8 cellular contexts compared by ENCODE assay signal in the genomic region with DNA sequence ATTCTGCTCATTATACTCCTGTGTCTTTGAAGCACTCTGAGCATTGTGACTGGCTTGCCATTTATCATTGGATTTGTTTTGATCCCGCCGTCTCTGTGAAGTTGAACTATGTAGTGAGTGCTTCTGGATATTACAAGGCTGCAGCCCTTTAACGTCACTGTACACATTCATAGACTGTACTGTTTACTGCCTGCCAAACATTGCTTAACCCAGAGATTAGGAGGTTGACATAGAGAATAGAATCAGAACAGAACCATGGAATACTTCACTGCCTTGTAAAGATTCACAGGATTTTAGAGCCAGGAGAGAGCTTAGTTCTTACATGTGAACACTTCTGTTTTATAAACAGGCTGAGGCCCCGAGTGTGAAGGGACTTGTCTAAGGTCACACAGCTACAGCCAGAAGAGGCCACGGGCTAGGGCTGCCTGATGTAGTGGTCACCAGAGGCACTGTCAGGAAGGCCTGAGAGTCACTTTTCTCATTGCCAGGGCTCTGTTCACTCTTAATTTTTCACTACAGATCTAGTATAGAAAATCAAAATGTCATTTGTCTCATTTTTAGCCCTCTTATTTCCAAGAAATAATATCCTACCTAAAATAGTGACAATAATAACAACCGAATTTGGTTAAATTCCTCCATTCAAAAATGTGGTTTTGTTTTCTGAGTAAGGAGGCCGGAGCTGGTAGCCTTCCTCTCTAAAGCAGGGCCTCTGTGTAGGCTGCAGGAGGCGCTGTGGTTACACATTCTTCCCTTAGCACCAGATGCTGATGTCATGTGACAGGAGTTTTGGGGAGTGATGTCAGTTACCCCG.
DNase-seq lines count a peak whose midpoint lies in the region; ATAC-seq and TF ChIP-seq lines count a peak whose summit lies in the region.

No MANE protein-coding gene starts in this region.

- H3K36me3 ChIP-seq in hepatocyte (replicated peaks; ENCODE audit: insufficient read depth, low read depth), result no peaks in the 10 kb centered on the region
- H3K36me3 ChIP-seq in sigmoid colon, result peaks cover 0 to 74% (median 25%) of the 10 kb centered on the region in 4 donors

- intact Hi-C loops in sigmoid colon (cut with DNase I), result loop anchor here (2.0 to 5.0 kb wide), 2 partner anchors 54 to 143 kb away; no protein-coding TSS in a partner anchor

- H2AFZ ChIP-seq in hepatocyte, result no peak overlapping the region

- peak; percentile 74 to 97 (median 90) for TF ChIP-seq EP300 in sigmoid colon (IDR thresholded peaks at IDR 0.05)

- DNase-seq in DMS53 (lab: John Stamatoyannopoulos, UW) (peak; percentile 50), DMS53 treated with DMSO at 0.1 percent for 48 hours (lab: John Stamatoyannopoulos, UW; ENCODE audit: unreplicated experiment) (no peak), RPMI8226 (peak; percentile 34), anterior cingulate cortex (lab: John Stamatoyannopoulos, UW) (peak in 36 of 58 donors; percentile 7 to 72 (median 40)), hepatocyte (ENCODE audit: low spot score) (peak; percentile 73), sigmoid colon (peak; percentile 80)
- no peak for DNase-seq in NK-92 treated with Interleukin-12 subunit alpha and Interleukin-12 subunit beta, amount 100 ng/mL, for 24 hours (lab: John Stamatoyannopoulos, UW)

- H3K4me1 ChIP-seq in hepatocyte (ENCODE audit: insufficient read depth) (peaks cover 13% of the 10 kb centered on the region), sigmoid colon (peaks cover 0 to 36% (median 21%) of the 10 kb centered on the region in 4 donors)

- no peaks in the 10 kb centered on the region for H3K9me3 ChIP-seq in hepatocyte (ENCODE audit: low read depth)
- H3K9me3 ChIP-seq in sigmoid colon, result no peaks in the 10 kb centered on the region

- no peaks in the 10 kb centered on the region for H4K20me1 ChIP-seq in hepatocyte (ENCODE audit: insufficient read depth, poor library complexity, severe bottlenecking)

- H3K4me3 ChIP-seq in hepatocyte, result no peak overlapping the region
- H3K4me3 ChIP-seq in sigmoid colon, result no peak overlapping the region

- H3K79me2 ChIP-seq in hepatocyte, result no peaks in the 10 kb centered on the region

- no peak for TF ChIP-seq POLR2A in sigmoid colon (IDR thresholded peaks at IDR 0.05)

- peak overlapping the region; percentile 55 for H3K27ac ChIP-seq in hepatocyte
- peak overlapping the region in 3 of 4 donors; percentile 76 to 84 (median 81) for H3K27ac ChIP-seq in sigmoid colon

- WGBS in hepatocyte (ENCODE audit: low lambda C conversion rate, missing lambda C conversion rate), result 53% methylated on average over 9 of the region's 9 CpGs
- WGBS in sigmoid colon, 2 donors, result 57 to 58% methylated on average over 9 of the region's 9 CpGs

- no peaks in the 10 kb centered on the region for H3K27me3 ChIP-seq in hepatocyte
- no peaks in the 10 kb centered on the region for H3K27me3 ChIP-seq in sigmoid colon

- H3K9me2 ChIP-seq in hepatocyte (replicated peaks; ENCODE audit: insufficient read depth), result no peaks in the 10 kb centered on the region

- ATAC-seq in HG02885 (IDR thresholded peaks at IDR 0.05; ENCODE audit: poor library complexity, unreplicated experiment), result peak; percentile 62

- TF ChIP-seq CTCF in hepatocyte (IDR thresholded peaks at IDR 0.05; ENCODE audit: poor library complexity) (peak; percentile 70), sigmoid colon (IDR thresholded peaks at IDR 0.05) (peak; percentile 40 to 88 (median 73))

- no peak overlapping the region for H3K4me2 ChIP-seq in hepatocyte

Comparison
In these comparisons a context has a peak if more than half of its experiments do, and no peak if none do; other contexts are left out.
1. DNase-seq: peak in DMS53 (single experiment), RPMI8226 (single experiment), anterior cingulate cortex (36 of 58), hepatocyte (single experiment) and sigmoid colon (single experiment); none in DMS53 treated with DMSO at 0.1 percent for 48 hours (single experiment) and NK-92 treated with Interleukin-12 subunit alpha and Interleukin-12 subunit beta, amount 100 ng/mL, for 24 hours (single experiment).